ENCODE assay signal across 3 cellular contexts in genomic region chr15:58379454-58379853, GRCh38. TPM values are rescaled to one million over a fixed set of nuclear protein-coding genes. Genes with fewer than 3 reads are reported as not detected.
"Had no signal": no experiment of that assay in that cellular context is flagged by ENCODE, and none has a peak within 500 bp of the region (broad histone marks: within the 10 kb centered on the region; RNA-seq: fewer than 3 reads in every experiment).

No MANE protein-coding gene starts in this region.

RNA-seq across cellular contexts. Expression of gene LIPC, which starts 52.3 kb away (rescaled TPM):
- total RNA-seq: temporal lobe, thoracic aorta, vagina had no signal
